ENCODE assay signal across 8 cellular contexts in the genomic region with DNA sequence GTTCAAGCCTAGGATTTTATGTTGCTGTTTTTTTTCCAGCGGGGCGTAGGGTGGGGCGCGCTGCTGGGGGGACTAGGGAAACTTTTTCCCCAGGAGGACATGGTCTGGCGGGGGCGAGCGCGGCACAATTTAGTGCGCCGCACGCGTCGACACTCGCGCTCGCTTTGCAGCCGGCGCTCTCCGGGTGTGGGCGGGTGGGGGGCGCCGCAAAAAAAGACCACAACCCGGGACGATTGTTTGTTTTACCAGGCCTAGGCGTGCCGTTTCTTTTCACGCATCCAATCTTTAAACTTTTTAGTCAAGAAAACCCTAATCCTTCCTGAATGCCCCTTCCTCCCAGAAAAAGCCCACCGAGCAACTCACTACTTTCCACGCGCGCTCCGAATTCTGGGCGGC. TPM values are rescaled to one million over a fixed set of nuclear protein-coding genes. Genes with fewer than 3 reads are reported as not detected.
DNase-seq lines count a peak whose midpoint lies in the region; ATAC-seq lines count a peak whose summit lies in the region.

No MANE protein-coding gene starts in this region.

- peaks cover 47% of the 10 kb centered on the region for H3K4me1 Mint-ChIP-seq in activated T-cell treated with anti-CD3 and anti-CD28 coated beads, Interleukin-2, amount 50 U/mL, for 4 hours (ENCODE audit: low read depth)
- peaks cover 56% of the 10 kb centered on the region for H3K4me1 Mint-ChIP-seq in activated naive CD8-positive, alpha-beta T cell treated with anti-CD3 and anti-CD28 coated beads, Interleukin-2, amount 50 U/mL, for 24 hours
- H3K4me1 Mint-ChIP-seq in immature natural killer cell: peaks cover 51 to 61% of the 10 kb centered on the region in 2 donors
- peaks cover 48 to 86% of the 10 kb centered on the region in 2 donors for H3K4me1 Mint-ChIP-seq in stimulated activated naive B cell treated with anti-CD40 and anti-IgM and Interleukin-4, amounts not matched to agents 10 μg/mL and 1 μg/mL and 100 μg/mL, for 72 hours

- H3K36me3 Mint-ChIP-seq in activated T-cell treated with anti-CD3 and anti-CD28 coated beads, Interleukin-2, amount 50 U/mL, for 4 hours (ENCODE audit: insufficient read depth): peaks cover 28% of the 10 kb centered on the region
- H3K36me3 Mint-ChIP-seq in activated naive CD8-positive, alpha-beta T cell treated with anti-CD3 and anti-CD28 coated beads, Interleukin-2, amount 50 U/mL, for 24 hours (ENCODE audit: low read depth): peaks cover 45% of the 10 kb centered on the region
- peaks cover 24 to 29% (median 24%) of the 10 kb centered on the region in 3 donors for H3K36me3 Mint-ChIP-seq in immature natural killer cell
- peaks cover 58 to 66% of the 10 kb centered on the region in 2 donors for H3K36me3 Mint-ChIP-seq in stimulated activated naive B cell treated with anti-CD40 and anti-IgM and Interleukin-4, amounts not matched to agents 10 μg/mL and 1 μg/mL and 100 μg/mL, for 72 hours

- DNase-seq in activated T-cell treated with anti-CD3 and anti-CD28 coated beads, Interleukin-2, amount 50 U/mL, for 4 hours: no peak
- no peak for DNase-seq in activated T-cell treated with anti-CD3 and anti-CD28 coated beads, Interleukin-2, amount 50 U/mL, for 48 hours
- DNase-seq in activated naive CD8-positive, alpha-beta T cell treated with anti-CD3 and anti-CD28 coated beads, Interleukin-2, amount 50 U/mL, for 24 hours: peak; percentile 65
- DNase-seq in immature natural killer cell: no peak
- DNase-seq in stimulated activated naive B cell treated with anti-CD40 and anti-IgM and Interleukin-4, amounts not matched to agents 10 μg/mL and 1 μg/mL and 100 μg/mL, for 72 hours: no peak
- DNase-seq in GOT3 (lab: John Stamatoyannopoulos, UW): no peak
- no peak for DNase-seq in SHP77 (lab: John Stamatoyannopoulos, UW)

- H3K27ac Mint-ChIP-seq in activated naive CD8-positive, alpha-beta T cell treated with anti-CD3 and anti-CD28 coated beads, Interleukin-2, amount 50 U/mL, for 24 hours: peak overlapping the region; percentile 99
- peak overlapping the region; percentile 98 to 100 (median 100) for H3K27ac Mint-ChIP-seq in immature natural killer cell
- peak overlapping the region; percentile 100 for H3K27ac Mint-ChIP-seq in stimulated activated naive B cell treated with anti-CD40 and anti-IgM and Interleukin-4, amounts not matched to agents 10 μg/mL and 1 μg/mL and 100 μg/mL, for 72 hours

- ATAC-seq in activated T-cell treated with anti-CD3 and anti-CD28 coated beads, Interleukin-2, amount 50 U/mL, for 4 hours: no peak
- ATAC-seq in activated naive CD8-positive, alpha-beta T cell treated with anti-CD3 and anti-CD28 coated beads, Interleukin-2, amount 50 U/mL, for 24 hours: no peak
- ATAC-seq in stimulated activated naive B cell treated with anti-CD40 and anti-IgM and Interleukin-4, amounts not matched to agents 10 μg/mL and 1 μg/mL and 100 μg/mL, for 72 hours (replicated peaks): peak; percentile 14 to 17
- no peak for ATAC-seq in HG02798 (IDR thresholded peaks at IDR 0.05; ENCODE audit: poor library complexity, unreplicated experiment)

- H3K27me3 Mint-ChIP-seq in activated T-cell treated with anti-CD3 and anti-CD28 coated beads, Interleukin-2, amount 50 U/mL, for 4 hours (ENCODE audit: low read depth): no peaks in the 10 kb centered on the region
- peaks cover 3% of the 10 kb centered on the region for H3K27me3 Mint-ChIP-seq in activated naive CD8-positive, alpha-beta T cell treated with anti-CD3 and anti-CD28 coated beads, Interleukin-2, amount 50 U/mL, for 24 hours
- H3K27me3 Mint-ChIP-seq in immature natural killer cell (ENCODE audit: low read depth in 3 of 3): peaks cover 37 to 56% (median 49%) of the 10 kb centered on the region in 3 donors
- H3K27me3 Mint-ChIP-seq in stimulated activated naive B cell treated with anti-CD40 and anti-IgM and Interleukin-4, amounts not matched to agents 10 μg/mL and 1 μg/mL and 100 μg/mL, for 72 hours: peaks cover 4 to 7% of the 10 kb centered on the region in 2 donors

- H3K4me3 Mint-ChIP-seq in activated T-cell treated with anti-CD3 and anti-CD28 coated beads, Interleukin-2, amount 50 U/mL, for 4 hours: peak overlapping the region; percentile 96
- H3K4me3 Mint-ChIP-seq in activated naive CD8-positive, alpha-beta T cell treated with anti-CD3 and anti-CD28 coated beads, Interleukin-2, amount 50 U/mL, for 24 hours: peak overlapping the region; percentile 92
- H3K4me3 Mint-ChIP-seq in immature natural killer cell: peak overlapping the region; percentile 91 to 98 (median 94)
- peak overlapping the region; percentile 96 to 99 for H3K4me3 Mint-ChIP-seq in stimulated activated naive B cell treated with anti-CD40 and anti-IgM and Interleukin-4, amounts not matched to agents 10 μg/mL and 1 μg/mL and 100 μg/mL, for 72 hours

- H3K9me3 Mint-ChIP-seq in activated T-cell treated with anti-CD3 and anti-CD28 coated beads, Interleukin-2, amount 50 U/mL, for 4 hours: no peaks in the 10 kb centered on the region
- H3K9me3 Mint-ChIP-seq in activated naive CD8-positive, alpha-beta T cell treated with anti-CD3 and anti-CD28 coated beads, Interleukin-2, amount 50 U/mL, for 24 hours: peaks cover 4% of the 10 kb centered on the region
- H3K9me3 Mint-ChIP-seq in immature natural killer cell: no peaks in the 10 kb centered on the region
- peaks cover 0 to 3% of the 10 kb centered on the region in 2 donors for H3K9me3 Mint-ChIP-seq in stimulated activated naive B cell treated with anti-CD40 and anti-IgM and Interleukin-4, amounts not matched to agents 10 μg/mL and 1 μg/mL and 100 μg/mL, for 72 hours

RNA-seq across cellular contexts. Expression of a gene that starts 0.9 kb away (rescaled TPM):
- 100 to 1,000 TPM; 179 to 242 (median 210) TPM for total RNA-seq in activated T-cell treated with anti-CD3 and anti-CD28 coated beads, Interleukin-2, amount 50 U/mL, for 4 hours
- 100 to 1,000 TPM in 1 of 3 donors, 10 to 100 TPM in 2; 36.6 to 126 (median 61.8) TPM for polyA plus RNA-seq in immature natural killer cell

Comparison
In these comparisons a context has a peak if more than half of its experiments do, and no peak if none do; other contexts are left out.
1. ATAC-seq: peak in stimulated activated naive B cell treated with anti-CD40 and anti-IgM and Interleukin-4, amounts not matched to agents 10 μg/mL and 1 μg/mL and 100 μg/mL, for 72 hours (2 of 2); none in activated T-cell treated with anti-CD3 and anti-CD28 coated beads, Interleukin-2, amount 50 U/mL, for 4 hours (0 of 2), activated naive CD8-positive, alpha-beta T cell treated with anti-CD3 and anti-CD28 coated beads, Interleukin-2, amount 50 U/mL, for 24 hours (single experiment) and HG02798 (single experiment).
2. Peak in every context shown above with its lines, with median percentiles within 50 percentile points of each other: H3K4me3 Mint-ChIP-seq and H3K27ac Mint-ChIP-seq.